ENCODE assay signal across 1 cellular context in the genomic region with DNA sequence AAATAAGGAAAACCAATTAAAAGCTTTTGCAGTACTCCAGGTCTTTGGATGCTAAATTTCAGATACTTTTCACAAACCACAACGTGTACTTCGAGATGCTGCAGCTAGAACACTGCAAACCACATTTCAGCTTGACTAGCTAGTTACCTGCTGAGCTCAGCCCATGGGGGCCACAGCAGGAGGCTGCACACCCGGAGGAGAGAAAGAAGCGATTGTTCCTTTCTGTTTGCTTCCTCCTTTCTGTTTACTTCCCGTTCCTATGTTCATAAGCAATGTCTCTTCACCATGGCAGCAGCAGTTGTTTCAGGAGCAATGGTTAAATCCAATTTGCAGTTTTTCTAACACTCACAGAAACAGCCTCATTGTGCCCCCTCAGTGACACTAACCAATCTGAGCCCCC.
TF ChIP-seq lines count a peak whose summit lies in the region.

No MANE protein-coding gene starts in this region.

TF ChIP-seq in HepG2, 621 proteins besides CTCF, POLR2A, EP300 and RAD21 (continued from another document and continues in another):
- TF ChIP-seq ZNF296 (CRISPR knock-in tag; conservative IDR thresholded peaks at IDR 0.05) (no peak), CREM (IDR thresholded peaks at IDR 0.05) (no peak), CREM (CRISPR knock-in tag; IDR thresholded peaks at IDR 0.05) (no peak), ZNF431 (CRISPR knock-in tag; IDR thresholded peaks at IDR 0.05; ENCODE audit: borderline replicate concordance, low read depth) (no peak), SRSF1 (optimal IDR thresholded peaks at IDR 0.05; ENCODE audit: low read depth, low read length) (no peak), NKX3-1 (CRISPR knock-in tag; IDR thresholded peaks at IDR 0.05) (no peak), SRY (CRISPR knock-in tag; IDR thresholded peaks at IDR 0.05) (no peak), ZSCAN12 (CRISPR knock-in tag; IDR thresholded peaks at IDR 0.05) (no peak), CC2D1A (CRISPR knock-in tag; IDR thresholded peaks at IDR 0.05) (no peak), ZBTB1 (CRISPR knock-in tag; IDR thresholded peaks at IDR 0.05; ENCODE audit: borderline replicate concordance) (no peak), ZNF562 (CRISPR knock-in tag; IDR thresholded peaks at IDR 0.05; ENCODE audit: borderline replicate concordance) (no peak), ZFP37 (CRISPR knock-in tag; IDR thresholded peaks at IDR 0.05; ENCODE audit: borderline replicate concordance) (no peak), ZNF790 (CRISPR knock-in tag; IDR thresholded peaks at IDR 0.05; ENCODE audit: borderline replicate concordance) (no peak), NFE2 (CRISPR knock-in tag; IDR thresholded peaks at IDR 0.05) (no peak), CHD2 (IDR thresholded peaks at IDR 0.05; ENCODE audit: low read depth, low read length) (no peak), POLR2AphosphoS5 (IDR thresholded peaks at IDR 0.05; ENCODE audit: low read depth, low read length) (no peak), ZNF121 (CRISPR knock-in tag; IDR thresholded peaks at IDR 0.05) (no peak), MIXL1 (CRISPR knock-in tag; IDR thresholded peaks at IDR 0.05) (peak; percentile 58; the same call in 1 of the 2 replicates), ZNF333 (CRISPR knock-in tag; IDR thresholded peaks at IDR 0.05; ENCODE audit: borderline replicate concordance) (no peak), RARA (CRISPR knock-in tag; IDR thresholded peaks at IDR 0.05) (peak; percentile 56; the same call in 1 of the 2 replicates), SNAPC4 (CRISPR knock-in tag; IDR thresholded peaks at IDR 0.05) (no peak), ZMAT5 (CRISPR knock-in tag; IDR thresholded peaks at IDR 0.05; ENCODE audit: borderline replicate concordance, low read depth) (no peak), ZNF781 (CRISPR knock-in tag; IDR thresholded peaks at IDR 0.05; ENCODE audit: borderline replicate concordance, not compliant biosample characterization) (no peak), MAFK (conservative IDR thresholded peaks at IDR 0.05 in 1 of 2, IDR thresholded peaks at IDR 0.05 in 1 of 2; ENCODE audit: low read length in 2 of 2) (no peak), FIP1L1 (IDR thresholded peaks at IDR 0.05; ENCODE audit: borderline replicate concordance, insufficient read depth, low read depth, low read length) (no peak), RBFOX2 (IDR thresholded peaks at IDR 0.05; ENCODE audit: low read depth, low read length) (no peak), DNMT3B (CRISPR knock-in tag; conservative IDR thresholded peaks at IDR 0.05) (no peak), MTF2 (CRISPR knock-in tag; IDR thresholded peaks at IDR 0.05; ENCODE audit: borderline replicate concordance) (no peak), TARDBP (CRISPR knock-in tag; IDR thresholded peaks at IDR 0.05) (no peak), CCAR2 (optimal IDR thresholded peaks at IDR 0.05; ENCODE audit: low read depth, low read length) (no peak), RNF219 (CRISPR knock-in tag; IDR thresholded peaks at IDR 0.05) (no peak), TERF1 (CRISPR knock-in tag; IDR thresholded peaks at IDR 0.05) (no peak), MXI1 (IDR thresholded peaks at IDR 0.05; ENCODE audit: borderline replicate concordance, low read depth, low read length) (no peak; the same call in 2 of the 3 replicates), CEBPG (CRISPR knock-in tag; IDR thresholded peaks at IDR 0.05) (peak; percentile 59), BCL3 (CRISPR knock-in tag; IDR thresholded peaks at IDR 0.05) (0 out of 2 replicates have a peak, but pooled peaks have one; percentile 27), ARNT2 (CRISPR knock-in tag; IDR thresholded peaks at IDR 0.05; ENCODE audit: low read depth) (no peak)
- TF ChIP-seq, protein P1, sequence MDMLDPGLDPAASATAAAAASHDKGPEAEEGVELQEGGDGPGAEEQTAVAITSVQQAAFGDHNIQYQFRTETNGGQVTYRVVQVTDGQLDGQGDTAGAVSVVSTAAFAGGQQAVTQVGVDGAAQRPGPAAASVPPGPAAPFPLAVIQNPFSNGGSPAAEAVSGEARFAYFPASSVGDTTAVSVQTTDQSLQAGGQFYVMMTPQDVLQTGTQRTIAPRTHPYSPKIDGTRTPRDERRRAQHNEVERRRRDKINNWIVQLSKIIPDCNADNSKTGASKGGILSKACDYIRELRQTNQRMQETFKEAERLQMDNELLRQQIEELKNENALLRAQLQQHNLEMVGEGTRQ (IDR thresholded peaks at IDR 0.05; ENCODE audit: low read depth, low read length), result no peak
- TF ChIP-seq, protein P1 (CRISPR knock-in tag; IDR thresholded peaks at IDR 0.05; ENCODE audit: borderline replicate concordance), result no peak
- TF ChIP-seq, protein P2, sequence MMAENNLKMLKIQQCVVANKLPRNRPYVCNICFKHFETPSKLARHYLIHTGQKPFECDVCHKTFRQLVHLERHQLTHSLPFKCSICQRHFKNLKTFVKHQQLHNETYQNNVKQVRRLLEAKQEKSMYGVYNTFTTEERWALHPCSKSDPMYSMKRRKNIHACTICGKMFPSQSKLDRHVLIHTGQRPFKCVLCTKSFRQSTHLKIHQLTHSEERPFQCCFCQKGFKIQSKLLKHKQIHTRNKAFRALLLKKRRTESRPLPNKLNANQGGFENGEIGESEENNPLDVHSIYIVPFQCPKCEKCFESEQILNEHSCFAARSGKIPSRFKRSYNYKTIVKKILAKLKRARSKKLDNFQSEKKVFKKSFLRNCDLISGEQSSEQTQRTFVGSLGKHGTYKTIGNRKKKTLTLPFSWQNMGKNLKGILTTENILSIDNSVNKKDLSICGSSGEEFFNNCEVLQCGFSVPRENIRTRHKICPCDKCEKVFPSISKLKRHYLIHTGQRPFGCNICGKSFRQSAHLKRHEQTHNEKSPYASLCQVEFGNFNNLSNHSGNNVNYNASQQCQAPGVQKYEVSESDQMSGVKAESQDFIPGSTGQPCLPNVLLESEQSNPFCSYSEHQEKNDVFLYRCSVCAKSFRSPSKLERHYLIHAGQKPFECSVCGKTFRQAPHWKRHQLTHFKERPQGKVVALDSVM (CRISPR knock-in tag; IDR thresholded peaks at IDR 0.05), result no peak
- TF ChIP-seq, protein P3, sequence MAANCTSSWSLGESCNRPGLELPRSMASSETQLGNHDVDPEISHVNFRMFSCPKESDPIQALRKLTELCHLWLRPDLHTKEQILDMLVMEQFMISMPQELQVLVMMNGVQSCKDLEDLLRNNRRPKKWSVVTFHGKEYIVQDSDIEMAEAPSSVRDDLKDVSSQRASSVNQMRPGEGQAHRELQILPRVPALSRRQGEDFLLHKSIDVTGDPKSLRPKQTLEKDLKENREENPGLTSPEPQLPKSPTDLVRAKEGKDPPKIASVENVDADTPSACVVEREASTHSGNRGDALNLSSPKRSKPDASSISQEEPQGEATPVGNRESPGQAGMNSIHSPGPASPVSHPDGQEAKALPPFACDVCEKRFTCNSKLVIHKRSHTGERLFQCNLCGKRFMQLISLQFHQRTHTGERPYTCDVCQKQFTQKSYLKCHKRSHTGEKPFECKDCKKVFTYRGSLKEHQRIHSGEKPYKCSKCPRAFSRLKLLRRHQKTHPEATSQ (CRISPR knock-in tag; IDR thresholded peaks at IDR 0.05; ENCODE audit: borderline replicate concordance), result no peak
- TF ChIP-seq, protein P4, sequence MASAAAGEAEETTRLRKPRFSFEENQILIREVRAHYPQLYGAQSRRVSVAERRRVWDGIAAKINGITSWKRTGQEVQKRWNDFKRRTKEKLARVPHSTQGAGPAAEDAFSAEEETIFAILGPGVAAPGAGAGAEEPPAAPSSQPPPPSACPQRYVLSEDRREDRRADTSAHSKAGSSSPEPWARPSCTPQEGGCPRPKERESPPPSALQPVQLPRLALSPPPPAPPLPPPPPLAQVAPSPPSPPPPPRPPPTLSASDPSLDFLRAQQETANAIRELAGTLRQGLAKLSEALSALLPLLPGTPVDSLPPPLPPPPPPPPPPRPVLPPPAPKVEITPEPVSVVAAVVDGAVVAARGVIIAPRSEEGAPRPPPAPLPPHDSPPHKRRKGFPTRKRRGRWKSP (CRISPR knock-in tag; IDR thresholded peaks at IDR 0.05), result no peak
- TF ChIP-seq, protein P5, sequence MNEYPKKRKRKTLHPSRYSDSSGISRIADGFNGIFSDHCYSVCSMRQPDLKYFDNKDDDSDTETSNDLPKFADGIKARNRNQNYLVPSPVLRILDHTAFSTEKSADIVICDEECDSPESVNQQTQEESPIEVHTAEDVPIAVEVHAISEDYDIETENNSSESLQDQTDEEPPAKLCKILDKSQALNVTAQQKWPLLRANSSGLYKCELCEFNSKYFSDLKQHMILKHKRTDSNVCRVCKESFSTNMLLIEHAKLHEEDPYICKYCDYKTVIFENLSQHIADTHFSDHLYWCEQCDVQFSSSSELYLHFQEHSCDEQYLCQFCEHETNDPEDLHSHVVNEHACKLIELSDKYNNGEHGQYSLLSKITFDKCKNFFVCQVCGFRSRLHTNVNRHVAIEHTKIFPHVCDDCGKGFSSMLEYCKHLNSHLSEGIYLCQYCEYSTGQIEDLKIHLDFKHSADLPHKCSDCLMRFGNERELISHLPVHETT (CRISPR knock-in tag; conservative IDR thresholded peaks at IDR 0.05), result no peak
